Comparison of ENCODE assay signal across 1 cellular context in the genomic region with DNA sequence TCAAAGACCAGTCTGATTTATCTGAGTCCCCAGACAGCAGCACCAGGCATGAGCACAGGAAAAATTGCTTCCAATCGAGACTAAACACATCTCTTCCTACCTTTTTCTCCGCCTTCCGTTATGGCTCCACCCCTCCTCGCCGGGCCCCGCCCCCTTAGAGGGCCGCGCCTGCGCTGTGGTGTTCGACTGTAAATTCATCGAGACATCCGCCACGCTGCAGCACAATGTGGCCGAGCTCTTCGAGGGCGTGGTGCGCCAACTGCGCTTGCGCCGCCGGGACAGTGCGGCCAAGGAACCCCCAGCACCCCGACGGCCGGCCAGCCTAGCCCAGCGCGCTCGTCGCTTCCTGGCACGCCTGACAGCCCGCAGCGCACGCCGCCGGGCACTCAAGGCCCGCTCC.
TF ChIP-seq lines count a peak whose summit lies in the region.

No MANE protein-coding gene starts in this region.

TF ChIP-seq in WTC11, 78 proteins besides CTCF, POLR2A, EP300 and RAD21 (continued from another document):
- TF ChIP-seq AR (CRISPR knock-in tag; IDR thresholded peaks at IDR 0.05) (no peak), ZBTB21 (CRISPR knock-in tag; IDR thresholded peaks at IDR 0.05; ENCODE audit: borderline replicate concordance) (no peak), FOXJ3 (CRISPR knock-in tag; IDR thresholded peaks at IDR 0.05; ENCODE audit: borderline replicate concordance) (no peak), MXD4 (CRISPR knock-in tag; IDR thresholded peaks at IDR 0.05; ENCODE audit: borderline replicate concordance) (no peak), SMAD4 (CRISPR knock-in tag; IDR thresholded peaks at IDR 0.05) (no peak)
- TF ChIP-seq, protein P1, sequence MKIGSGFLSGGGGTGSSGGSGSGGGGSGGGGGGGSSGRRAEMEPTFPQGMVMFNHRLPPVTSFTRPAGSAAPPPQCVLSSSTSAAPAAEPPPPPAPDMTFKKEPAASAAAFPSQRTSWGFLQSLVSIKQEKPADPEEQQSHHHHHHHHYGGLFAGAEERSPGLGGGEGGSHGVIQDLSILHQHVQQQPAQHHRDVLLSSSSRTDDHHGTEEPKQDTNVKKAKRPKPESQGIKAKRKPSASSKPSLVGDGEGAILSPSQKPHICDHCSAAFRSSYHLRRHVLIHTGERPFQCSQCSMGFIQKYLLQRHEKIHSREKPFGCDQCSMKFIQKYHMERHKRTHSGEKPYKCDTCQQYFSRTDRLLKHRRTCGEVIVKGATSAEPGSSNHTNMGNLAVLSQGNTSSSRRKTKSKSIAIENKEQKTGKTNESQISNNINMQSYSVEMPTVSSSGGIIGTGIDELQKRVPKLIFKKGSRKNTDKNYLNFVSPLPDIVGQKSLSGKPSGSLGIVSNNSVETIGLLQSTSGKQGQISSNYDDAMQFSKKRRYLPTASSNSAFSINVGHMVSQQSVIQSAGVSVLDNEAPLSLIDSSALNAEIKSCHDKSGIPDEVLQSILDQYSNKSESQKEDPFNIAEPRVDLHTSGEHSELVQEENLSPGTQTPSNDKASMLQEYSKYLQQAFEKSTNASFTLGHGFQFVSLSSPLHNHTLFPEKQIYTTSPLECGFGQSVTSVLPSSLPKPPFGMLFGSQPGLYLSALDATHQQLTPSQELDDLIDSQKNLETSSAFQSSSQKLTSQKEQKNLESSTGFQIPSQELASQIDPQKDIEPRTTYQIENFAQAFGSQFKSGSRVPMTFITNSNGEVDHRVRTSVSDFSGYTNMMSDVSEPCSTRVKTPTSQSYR (CRISPR knock-in tag; IDR thresholded peaks at IDR 0.05) = no peak
